1 cellular context compared by ENCODE assay signal in genomic region chr1:117147341-117147831, GRCh38.
TF ChIP-seq lines count a peak whose summit lies in the region.

No MANE protein-coding gene starts in this region.

TF ChIP-seq in IMR-90, 13 proteins besides CTCF, POLR2A, EP300 and RAD21 (continued from another document):
- TF ChIP-seq MAZ (IDR thresholded peaks at IDR 0.05; ENCODE audit: borderline replicate concordance, low read depth, low read length) (no peak), SMC3 (IDR thresholded peaks at IDR 0.05; ENCODE audit: low read depth, low read length) (no peak), MAFK (IDR thresholded peaks at IDR 0.05; ENCODE audit: low read depth, low read length) (no peak), CEBPB (IDR thresholded peaks at IDR 0.05; ENCODE audit: low read depth, low read length) (no peak), CHD1 (IDR thresholded peaks at IDR 0.05; ENCODE audit: low read depth, low read length) (no peak)
